1 cellular context compared by ENCODE assay signal in genomic region chr10:15804109-15804508, GRCh38.
TF ChIP-seq lines count a peak whose summit lies in the region.

No MANE protein-coding gene starts in this region.

TF ChIP-seq in HEK293, 187 proteins besides CTCF, POLR2A, EP300 and RAD21 (continued from another document):
- TF ChIP-seq, protein P1, sequence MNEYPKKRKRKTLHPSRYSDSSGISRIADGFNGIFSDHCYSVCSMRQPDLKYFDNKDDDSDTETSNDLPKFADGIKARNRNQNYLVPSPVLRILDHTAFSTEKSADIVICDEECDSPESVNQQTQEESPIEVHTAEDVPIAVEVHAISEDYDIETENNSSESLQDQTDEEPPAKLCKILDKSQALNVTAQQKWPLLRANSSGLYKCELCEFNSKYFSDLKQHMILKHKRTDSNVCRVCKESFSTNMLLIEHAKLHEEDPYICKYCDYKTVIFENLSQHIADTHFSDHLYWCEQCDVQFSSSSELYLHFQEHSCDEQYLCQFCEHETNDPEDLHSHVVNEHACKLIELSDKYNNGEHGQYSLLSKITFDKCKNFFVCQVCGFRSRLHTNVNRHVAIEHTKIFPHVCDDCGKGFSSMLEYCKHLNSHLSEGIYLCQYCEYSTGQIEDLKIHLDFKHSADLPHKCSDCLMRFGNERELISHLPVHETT (tag by site-specific recombination; IDR thresholded peaks at IDR 0.05) = no peak
- TF ChIP-seq ZNF146 (tag by site-specific recombination; IDR thresholded peaks at IDR 0.05) (no peak), ZNF433 (tag by site-specific recombination; IDR thresholded peaks at IDR 0.05; ENCODE audit: low read depth) (no peak), ZNF660 (tag by site-specific recombination; IDR thresholded peaks at IDR 0.05) (peak; percentile 76), TRIM28 (IDR thresholded peaks at IDR 0.05; ENCODE audit: borderline replicate concordance, low read length) (no peak), ZFP69B (tag by site-specific recombination; IDR thresholded peaks at IDR 0.05) (no peak), ZNF558 (tag by site-specific recombination; IDR thresholded peaks at IDR 0.05) (no peak), HOXD13 (CRISPR knock-in tag; IDR thresholded peaks at IDR 0.05; ENCODE audit: borderline replicate concordance) (no peak), GLIS1 (tag by site-specific recombination; IDR thresholded peaks at IDR 0.05) (no peak), EGR2 (tag by site-specific recombination; IDR thresholded peaks at IDR 0.05; ENCODE audit: low read depth) (peak; percentile 65), ZNF514 (tag by site-specific recombination; IDR thresholded peaks at IDR 0.05) (no peak), ZNF624 (tag by site-specific recombination; IDR thresholded peaks at IDR 0.05) (no peak), PATZ1 (tag by site-specific recombination; IDR thresholded peaks at IDR 0.05) (0 out of 2 replicates have a peak, but pooled peaks have one; percentile 29), SP7 (tag by site-specific recombination; IDR thresholded peaks at IDR 0.05) (peak; percentile 65; the same call in 1 of the 2 replicates), ZNF26 (tag by site-specific recombination; IDR thresholded peaks at IDR 0.05) (no peak), ELK4 (IDR thresholded peaks at IDR 0.05; ENCODE audit: borderline replicate concordance, low read depth, low read length) (no peak), ZNF837 (tag by site-specific recombination; IDR thresholded peaks at IDR 0.05) (no peak), ZNF366 (tag by site-specific recombination; conservative IDR thresholded peaks at IDR 0.05) (no peak), MYNN (tag by site-specific recombination; IDR thresholded peaks at IDR 0.05; ENCODE audit: borderline replicate concordance) (no peak), ZNF302 (tag by site-specific recombination; IDR thresholded peaks at IDR 0.05; ENCODE audit: low read depth) (no peak), ZNF473 (tag by site-specific recombination; IDR thresholded peaks at IDR 0.05) (no peak), ZSCAN23 (tag by site-specific recombination; IDR thresholded peaks at IDR 0.05) (no peak), ZNF600 (tag by site-specific recombination; IDR thresholded peaks at IDR 0.05) (no peak), ZNF114 (tag by site-specific recombination; IDR thresholded peaks at IDR 0.05) (no peak), ZNF311 (tag by site-specific recombination; IDR thresholded peaks at IDR 0.05; ENCODE audit: borderline replicate concordance) (no peak), HIC1 (tag by site-specific recombination; IDR thresholded peaks at IDR 0.05) (no peak), ZNF350 (tag by site-specific recombination; IDR thresholded peaks at IDR 0.05) (no peak), GLI2 (tag by site-specific recombination; IDR thresholded peaks at IDR 0.05; ENCODE audit: borderline replicate concordance, low read depth) (no peak), IKZF3 (tag by site-specific recombination; IDR thresholded peaks at IDR 0.05) (no peak), ZFHX2 (tag by site-specific recombination; conservative IDR thresholded peaks at IDR 0.05) (peak; percentile 78), TCF7L2 (IDR thresholded peaks at IDR 0.05; ENCODE audit: borderline replicate concordance, low read depth, low read length) (0 out of 2 replicates have a peak, but pooled peaks have one; percentile 35), ZNF211 (tag by site-specific recombination; IDR thresholded peaks at IDR 0.05; ENCODE audit: low read depth) (no peak), ZNF843 (tag by site-specific recombination; IDR thresholded peaks at IDR 0.05) (0 out of 2 replicates have a peak, but pooled peaks have one; percentile 44), ZNF488 (tag by site-specific recombination; IDR thresholded peaks at IDR 0.05) (no peak), SCRT2 (tag by site-specific recombination; IDR thresholded peaks at IDR 0.05) (no peak), ZNF555 (tag by site-specific recombination; conservative IDR thresholded peaks at IDR 0.05) (no peak), ZNF37A (tag by site-specific recombination; IDR thresholded peaks at IDR 0.05) (no peak)
- TF ChIP-seq, protein P2, sequence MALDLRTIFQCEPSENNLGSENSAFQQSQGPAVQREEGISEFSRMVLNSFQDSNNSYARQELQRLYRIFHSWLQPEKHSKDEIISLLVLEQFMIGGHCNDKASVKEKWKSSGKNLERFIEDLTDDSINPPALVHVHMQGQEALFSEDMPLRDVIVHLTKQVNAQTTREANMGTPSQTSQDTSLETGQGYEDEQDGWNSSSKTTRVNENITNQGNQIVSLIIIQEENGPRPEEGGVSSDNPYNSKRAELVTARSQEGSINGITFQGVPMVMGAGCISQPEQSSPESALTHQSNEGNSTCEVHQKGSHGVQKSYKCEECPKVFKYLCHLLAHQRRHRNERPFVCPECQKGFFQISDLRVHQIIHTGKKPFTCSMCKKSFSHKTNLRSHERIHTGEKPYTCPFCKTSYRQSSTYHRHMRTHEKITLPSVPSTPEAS (tag by site-specific recombination; IDR thresholded peaks at IDR 0.05) = no peak
- TF ChIP-seq, protein P3, sequence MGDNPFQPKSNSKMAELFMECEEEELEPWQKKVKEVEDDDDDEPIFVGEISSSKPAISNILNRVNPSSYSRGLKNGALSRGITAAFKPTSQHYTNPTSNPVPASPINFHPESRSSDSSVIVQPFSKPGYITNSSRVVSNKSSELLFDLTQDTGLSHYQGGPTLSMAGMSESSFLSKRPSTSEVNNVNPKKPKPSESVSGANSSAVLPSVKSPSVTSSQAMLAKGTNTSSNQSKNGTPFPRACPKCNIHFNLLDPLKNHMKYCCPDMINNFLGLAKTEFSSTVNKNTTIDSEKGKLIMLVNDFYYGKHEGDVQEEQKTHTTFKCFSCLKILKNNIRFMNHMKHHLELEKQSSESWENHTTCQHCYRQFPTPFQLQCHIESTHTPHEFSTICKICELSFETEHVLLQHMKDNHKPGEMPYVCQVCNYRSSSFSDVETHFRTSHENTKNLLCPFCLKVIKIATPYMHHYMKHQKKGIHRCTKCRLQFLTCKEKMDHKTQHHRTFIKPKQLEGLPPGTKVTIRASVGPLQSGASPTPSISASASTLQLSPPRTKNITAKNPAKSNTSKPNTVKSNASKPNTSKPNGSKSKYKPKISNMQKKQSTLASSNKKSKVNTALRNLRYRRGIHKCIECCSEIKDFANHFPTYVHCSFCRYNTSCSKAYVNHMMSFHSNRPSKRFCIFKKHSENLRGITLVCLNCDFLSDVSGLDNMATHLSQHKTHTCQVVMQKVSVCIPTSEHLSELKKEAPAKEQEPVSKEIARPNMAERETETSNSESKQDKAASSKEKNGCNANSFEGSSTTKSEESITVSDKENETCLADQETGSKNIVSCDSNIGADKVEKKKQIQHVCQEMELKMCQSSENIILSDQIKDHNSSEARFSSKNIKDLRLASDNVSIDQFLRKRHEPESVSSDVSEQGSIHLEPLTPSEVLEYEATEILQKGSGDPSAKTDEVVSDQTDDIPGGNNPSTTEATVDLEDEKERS (tag by site-specific recombination; IDR thresholded peaks at IDR 0.05) = no peak
- TF ChIP-seq, protein P4, sequence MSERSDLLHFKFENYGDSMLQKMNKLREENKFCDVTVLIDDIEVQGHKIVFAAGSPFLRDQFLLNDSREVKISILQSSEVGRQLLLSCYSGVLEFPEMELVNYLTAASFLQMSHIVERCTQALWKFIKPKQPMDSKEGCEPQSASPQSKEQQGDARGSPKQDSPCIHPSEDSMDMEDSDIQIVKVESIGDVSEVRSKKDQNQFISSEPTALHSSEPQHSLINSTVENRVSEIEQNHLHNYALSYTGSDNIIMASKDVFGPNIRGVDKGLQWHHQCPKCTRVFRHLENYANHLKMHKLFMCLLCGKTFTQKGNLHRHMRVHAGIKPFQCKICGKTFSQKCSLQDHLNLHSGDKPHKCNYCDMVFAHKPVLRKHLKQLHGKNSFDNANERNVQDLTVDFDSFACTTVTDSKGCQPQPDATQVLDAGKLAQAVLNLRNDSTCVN (tag by site-specific recombination; optimal IDR thresholded peaks at IDR 0.05) = no peak
- TF ChIP-seq, protein P5, sequence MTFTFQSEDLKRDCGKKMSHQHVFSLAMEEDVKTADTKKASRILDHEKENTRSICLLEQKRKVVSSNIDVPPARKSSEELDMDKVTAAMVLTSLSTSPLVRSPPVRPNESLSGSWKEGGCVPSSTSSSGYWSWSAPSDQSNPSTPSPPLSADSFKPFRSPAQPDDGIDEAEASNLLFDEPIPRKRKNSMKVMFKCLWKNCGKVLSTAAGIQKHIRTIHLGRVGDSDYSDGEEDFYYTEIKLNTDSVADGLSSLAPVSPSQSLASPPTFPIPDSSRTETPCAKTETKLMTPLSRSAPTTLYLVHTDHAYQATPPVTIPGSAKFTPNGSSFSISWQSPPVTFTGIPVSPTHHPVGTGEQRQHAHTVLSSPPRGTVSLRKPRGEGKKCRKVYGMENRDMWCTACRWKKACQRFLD (tag by site-specific recombination; IDR thresholded peaks at IDR 0.05) = no peak
